9 cellular contexts compared by ENCODE assay signal in the genomic region with DNA sequence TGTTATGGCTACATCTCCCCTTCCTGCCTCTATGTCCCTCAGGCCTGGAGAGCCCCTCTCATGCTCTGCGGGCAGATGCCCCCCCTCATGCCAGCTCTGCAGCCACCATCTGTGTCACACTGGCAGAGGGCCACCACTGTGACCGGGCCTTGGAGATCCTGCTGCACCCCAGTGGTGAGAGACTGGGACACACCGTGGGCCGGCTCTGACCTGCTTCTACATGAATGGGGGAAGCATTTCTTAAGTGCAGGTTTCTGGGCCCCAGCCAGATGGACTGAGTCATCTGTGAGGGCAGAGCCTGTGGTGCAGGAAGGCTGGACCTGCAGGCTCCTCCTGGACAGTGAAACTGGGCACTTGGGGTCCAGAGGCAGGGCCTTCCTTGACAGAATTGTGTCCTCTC. TPM values are rescaled to one million over a fixed set of nuclear protein-coding genes. Genes with fewer than 3 reads are reported as not detected.
DNase-seq lines count a peak whose midpoint lies in the region; ATAC-seq lines count a peak whose summit lies in the region.
"Had no signal": no experiment of that assay in that cellular context is flagged by ENCODE, and none has a peak within 500 bp of the region (broad histone marks: within the 10 kb centered on the region; RNA-seq: fewer than 3 reads in every experiment).

No MANE protein-coding gene starts in this region.

- DNase-seq in 8988T, result peak; percentile 96
- DNase-seq in H4 (ENCODE audit: low spot score), result peak; percentile 91
- peak; percentile 62 for DNase-seq in T1000 (lab: John Stamatoyannopoulos, UW)
- peak in 38 of 42 donors; percentile 23 to 80 (median 60) for DNase-seq in head of caudate nucleus
- DNase-seq in stimulated activated CD4-positive, alpha-beta T cell treated with anti-CD3 and anti-CD28 coated beads, Interleukin-12 subunit alpha, Interleukin-12 subunit beta, amount 100 ng/mL, for 4 hours, result no peak
- no peak for DNase-seq in activated CD8-positive, alpha-beta memory T cell treated with anti-CD3 and anti-CD28 coated beads, Interleukin-2, amount 50 U/mL, for 4 hours
- DNase-seq in NCI-H2107 treated with DMSO at 0.1 percent for 48 hours (lab: John Stamatoyannopoulos, UW; ENCODE audit: unreplicated experiment), result no peak

- no peak for ATAC-seq in GM18520 (IDR thresholded peaks at IDR 0.05; ENCODE audit: unreplicated experiment)

- intact Hi-C loops in head of caudate nucleus (cut with DNase I), result no loop called here

RNA-seq across cellular contexts. Expression of a gene that starts 4.8 kb away (rescaled TPM):
- total RNA-seq in H4 (2014; rRNA removed; shearing (Covaris generic)), result not detected in 2 replicates

RNA-seq across cellular contexts. Expression of a gene that starts 14.5 kb away (rescaled TPM):
- total RNA-seq in H4 (2014; rRNA removed; shearing (Covaris generic)), result 98.6 and 110 TPM in 2 replicates

RNA-seq across cellular contexts. Expression of a gene that starts 15.2 kb away (rescaled TPM):
- 19.5 and 21.6 TPM in 2 replicates for total RNA-seq in H4 (2014; rRNA removed; shearing (Covaris generic))

RNA-seq across cellular contexts. Expression of a gene that starts 27.1 kb away (rescaled TPM):
- total RNA-seq in H4 (2014; rRNA removed; shearing (Covaris generic)), result 0.47 and 1.6 TPM in 2 replicates

RNA-seq across cellular contexts. Expression of a gene that starts 41.6 kb away (rescaled TPM):
- total RNA-seq in H4 (2014; rRNA removed; shearing (Covaris generic)), result not detected in 2 replicates
- total RNA-seq: Caco-2 had no signal

Comparison
In these comparisons a context has a peak if more than half of its experiments do, and no peak if none do; other contexts are left out.
1. DNase-seq: peak in 8988T (single experiment), H4 (single experiment), T1000 (single experiment) and head of caudate nucleus (38 of 42); none in stimulated activated CD4-positive, alpha-beta T cell treated with anti-CD3 and anti-CD28 coated beads, Interleukin-12 subunit alpha, Interleukin-12 subunit beta, amount 100 ng/mL, for 4 hours (single experiment), activated CD8-positive, alpha-beta memory T cell treated with anti-CD3 and anti-CD28 coated beads, Interleukin-2, amount 50 U/mL, for 4 hours (single experiment) and NCI-H2107 treated with DMSO at 0.1 percent for 48 hours (single experiment).